In the genomic region with DNA sequence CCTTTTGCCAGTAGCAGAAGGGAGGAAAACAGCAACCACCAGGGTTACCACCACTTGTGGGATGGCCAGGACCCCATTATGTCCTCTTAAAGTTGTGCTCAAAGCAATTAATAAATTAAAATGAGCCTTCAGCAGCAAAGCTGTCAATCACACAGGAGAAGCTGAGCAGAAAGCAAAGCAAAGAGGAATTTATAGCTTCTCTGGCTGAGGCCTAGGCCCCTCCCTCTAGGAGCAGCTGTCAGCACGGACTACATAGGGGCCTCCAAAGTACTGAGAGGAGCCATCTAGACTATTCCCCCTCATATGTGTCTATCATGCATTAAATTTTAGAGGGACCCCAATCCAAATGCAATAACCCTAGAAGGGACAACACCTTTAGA, we compare ENCODE assay signal across 12 cellular contexts. TPM values are rescaled to one million over a fixed set of nuclear protein-coding genes. Genes with fewer than 3 reads are reported as not detected.
DNase-seq lines count a peak whose midpoint lies in the region; ATAC-seq and TF ChIP-seq lines count a peak whose summit lies in the region.
"Had no signal": no experiment of that assay in that cellular context is flagged by ENCODE, and none has a peak within 500 bp of the region (broad histone marks: within the 10 kb centered on the region; RNA-seq: fewer than 3 reads in every experiment).

No MANE protein-coding gene starts in this region.

- no peak overlapping the region for H3K9ac ChIP-seq in MM.1S (ENCODE audit: low read length)
- no peak overlapping the region for H3K9ac ChIP-seq in trophoblast cell (ENCODE audit: low read length)

- H3K36me3 ChIP-seq in MM.1S (replicated peaks; ENCODE audit: insufficient read depth, low read length) (peaks cover 19% of the 10 kb centered on the region; the same call in 1 of the 2 replicates), neutrophil (peaks cover 81% of the 10 kb centered on the region), trophoblast cell (ENCODE audit: control insufficient read depth in 1 of 2, insufficient read depth in 2 of 2, low read length in 2 of 2) (peaks cover 46 to 66% of the 10 kb centered on the region in 2 experiments)

- no peak overlapping the region for H4K8ac ChIP-seq in trophoblast cell (ENCODE audit: low read depth, low read length)

- H3K18ac ChIP-seq in trophoblast cell (ENCODE audit: low read length), result no peak overlapping the region

- H4K91ac ChIP-seq in trophoblast cell (ENCODE audit: low read depth, low read length), result no peak overlapping the region

- peaks cover 55% of the 10 kb centered on the region for H3K4me1 Mint-ChIP-seq in activated CD4-positive, alpha-beta T cell treated with anti-CD3 and anti-CD28 coated beads for 36 hours

- H3K27me3 ChIP-seq in MM.1S (replicated peaks; ENCODE audit: insufficient read depth, low read length), result no peaks in the 10 kb centered on the region
- no peaks in the 10 kb centered on the region for H3K27me3 ChIP-seq in neutrophil
- no peaks in the 10 kb centered on the region for H3K27me3 ChIP-seq in trophoblast cell (ENCODE audit: insufficient read depth, low read length)
- H3K27me3 ChIP-seq: thyroid gland had no signal

- no peak overlapping the region for H3K14ac ChIP-seq in trophoblast cell (ENCODE audit: low read length)

- no CpG with 5 or more reads among the region's 1 CpG for WGBS in trophoblast cell (ENCODE audit: extremely low coverage, insufficient coverage, insufficient read length)

- POLR2A ChIA-PET in activated CD4-positive, alpha-beta T cell treated with anti-CD3 and anti-CD28 coated beads for 36 hours (lab: Charles Lee), result interaction anchor here (1.9 kb wide), 1 partner anchor 104 kb away, joined by 6 read pairs; no protein-coding TSS in a partner anchor

- no peak for DNase-seq in activated CD4-positive, alpha-beta T cell treated with anti-CD3 and anti-CD28 coated beads for 36 hours
- DNase-seq in activated CD4-positive, alpha-beta T cell treated with anti-CD3 and anti-CD28 coated beads, Interleukin-2, amount 50 U/mL, for 48 hours, result no peak
- DNase-seq in MM.1S (no peak), GM10266 (ENCODE audit: extremely low spot score) (no peak), trophoblast cell (no peak)
- DNase-seq in activated naive CD4-positive, alpha-beta T cell treated with anti-CD3 and anti-CD28 coated beads, Interleukin-2, amount 50 U/mL, for 72 hours (ENCODE audit: low spot score in 2 of 2), result no peak
- DNase-seq: caudate nucleus, GDM1, NCI-H2029 treated with DMSO at 0.1 percent for 48 hours, thyroid gland had no signal

- H3K4me3 Mint-ChIP-seq in activated CD4-positive, alpha-beta T cell treated with anti-CD3 and anti-CD28 coated beads for 36 hours, result no peak overlapping the region

- H4K12ac ChIP-seq in trophoblast cell (ENCODE audit: low read depth, low read length), result no peak overlapping the region

- no peaks in the 10 kb centered on the region for H3K9me3 Mint-ChIP-seq in activated CD4-positive, alpha-beta T cell treated with anti-CD3 and anti-CD28 coated beads for 36 hours (ENCODE audit: low read depth)
- no peaks in the 10 kb centered on the region for H3K9me3 Mint-ChIP-seq in activated naive CD4-positive, alpha-beta T cell treated with anti-CD3 and anti-CD28 coated beads, Interleukin-2, amount 50 U/mL, for 72 hours

- no peak overlapping the region for H2BK120ac ChIP-seq in trophoblast cell (ENCODE audit: insufficient read depth, low read length, poor library complexity)

- H3F3A ChIP-seq in MM.1S (ENCODE audit: insufficient read depth, low read length), result peaks cover 24% of the 10 kb centered on the region

- intact Hi-C loops in activated CD4-positive, alpha-beta T cell treated with anti-CD3 and anti-CD28 coated beads for 36 hours (cut with DNase I, micrococcal nuclease), result loop anchor here (5.0 kb wide), 2 partner anchors 88 to 153 kb away; a partner anchor contains a TSS

- no peak overlapping the region for H2AFZ ChIP-seq in MM.1S (ENCODE audit: low read length)
- H2AFZ ChIP-seq in trophoblast cell (ENCODE audit: insufficient read depth, low read length, poor library complexity), result no peak overlapping the region

- no peak overlapping the region for H2BK5ac ChIP-seq in trophoblast cell (ENCODE audit: low read depth, low read length, poor library complexity)

- H3K23ac ChIP-seq in trophoblast cell (ENCODE audit: low read length), result no peak overlapping the region

- H3K36me3 Mint-ChIP-seq in activated CD4-positive, alpha-beta T cell treated with anti-CD3 and anti-CD28 coated beads for 36 hours (ENCODE audit: low read depth), result peaks cover 75% of the 10 kb centered on the region
- H3K36me3 Mint-ChIP-seq in activated naive CD4-positive, alpha-beta T cell treated with anti-CD3 and anti-CD28 coated beads, Interleukin-2, amount 50 U/mL, for 72 hours, result peaks cover 50 to 66% of the 10 kb centered on the region in 2 donors

- H3K79me1 ChIP-seq in trophoblast cell (ENCODE audit: low read length), result peaks cover 2% of the 10 kb centered on the region

- H3K9me3 ChIP-seq in MM.1S (replicated peaks; ENCODE audit: insufficient read depth, low read length), result no peaks in the 10 kb centered on the region
- H3K9me3 ChIP-seq in neutrophil, result no peaks in the 10 kb centered on the region
- no peaks in the 10 kb centered on the region for H3K9me3 ChIP-seq in trophoblast cell (ENCODE audit: insufficient read depth, low read depth, low read length)
- H3K9me3 ChIP-seq: thyroid gland had no signal

- H3K4me2 ChIP-seq in MM.1S (ENCODE audit: low read depth, low read length) (0 out of 2 replicates have a peak overlapping the region, but pooled peaks have one; percentile 36), trophoblast cell (ENCODE audit: low read length) (no peak overlapping the region)

- H3K27me3 Mint-ChIP-seq in activated CD4-positive, alpha-beta T cell treated with anti-CD3 and anti-CD28 coated beads for 36 hours, result no peaks in the 10 kb centered on the region

- H3K4me1 ChIP-seq in MM.1S (ENCODE audit: low read length), result peaks cover 27% of the 10 kb centered on the region
- peaks cover 55 to 58% of the 10 kb centered on the region in 2 experiments for H3K4me1 ChIP-seq in neutrophil (ENCODE audit: control insufficient read depth in 1 of 2, insufficient read depth in 1 of 2, low read depth in 1 of 2, low read length in 1 of 2)
- H3K4me1 ChIP-seq in trophoblast cell (ENCODE audit: control insufficient read depth in 1 of 2, insufficient read depth in 2 of 2, low read length in 2 of 2), result peaks cover 19 to 30% of the 10 kb centered on the region in 2 experiments

- H3K4me3 ChIP-seq in MM.1S (ENCODE audit: low read length) (no peak overlapping the region), neutrophil (ENCODE audit: low read depth in 1 of 2, low read length in 1 of 2) (peak overlapping the region in 1 of 2 experiments; percentile 97), trophoblast cell (ENCODE audit: low read depth, low read length) (no peak overlapping the region)
- H3K4me3 ChIP-seq: thyroid gland had no signal

- H3K27ac Mint-ChIP-seq in activated CD4-positive, alpha-beta T cell treated with anti-CD3 and anti-CD28 coated beads for 36 hours, result peak overlapping the region; percentile 55
- H3K27ac Mint-ChIP-seq in activated naive CD4-positive, alpha-beta T cell treated with anti-CD3 and anti-CD28 coated beads, Interleukin-2, amount 50 U/mL, for 72 hours, result peak overlapping the region; percentile 69 to 79

- H3K27ac ChIP-seq in MM.1S (ENCODE audit: low read length) (no peak overlapping the region), neutrophil (peak overlapping the region; percentile 95), trophoblast cell (ENCODE audit: low read depth, low read length) (no peak overlapping the region)
- H3K27ac ChIP-seq: thyroid gland had no signal

- TF ChIP-seq CTCF in MM.1S (IDR thresholded peaks at IDR 0.05; ENCODE audit: low read length), result no peak
- TF ChIP-seq CTCF in neutrophil (IDR thresholded peaks at IDR 0.05), result no peak
- TF ChIP-seq CTCF in GM10266 (IDR thresholded peaks at IDR 0.05; ENCODE audit: control insufficient read depth, insufficient read depth, low read depth, missing control alignments), result no peak

- CTCF ChIA-PET in activated CD4-positive, alpha-beta T cell treated with anti-CD3 and anti-CD28 coated beads for 36 hours (lab: Charles Lee), result interaction anchor here (0.6 to 14.0 kb wide), 12 partner anchors 13 to 201 kb away, joined by 3 to 355 read pairs (median 4); a partner anchor contains a TSS

- H3K79me2 ChIP-seq in MM.1S (ENCODE audit: low read length), result peaks cover 50% of the 10 kb centered on the region
- H3K79me2 ChIP-seq in trophoblast cell (ENCODE audit: control insufficient read depth, insufficient read depth, low read length, poor library complexity), result peaks cover 4% of the 10 kb centered on the region

- no peak for ATAC-seq in activated CD4-positive, alpha-beta T cell treated with anti-CD3 and anti-CD28 coated beads for 36 hours
- ATAC-seq in activated naive CD4-positive, alpha-beta T cell treated with anti-CD3 and anti-CD28 coated beads, Interleukin-2, amount 50 U/mL, for 72 hours, result no peak
- no peak for ATAC-seq in HG03565 (IDR thresholded peaks at IDR 0.05; ENCODE audit: unreplicated experiment)

- H3K4ac ChIP-seq in trophoblast cell (ENCODE audit: low read depth, low read length), result no peak overlapping the region

- H4K20me1 ChIP-seq in MM.1S (ENCODE audit: insufficient read depth, low read length), result no peaks in the 10 kb centered on the region

- H2AK5ac ChIP-seq in trophoblast cell (ENCODE audit: low read length), result no peak overlapping the region

- H2BK12ac ChIP-seq in trophoblast cell (ENCODE audit: low read length), result no peak overlapping the region

- no peaks in the 10 kb centered on the region for H3K9me2 ChIP-seq in MM.1S (replicated peaks; ENCODE audit: insufficient read depth, low read length)

RNA-seq across cellular contexts. Expression of a gene that starts 6.4 kb away (rescaled TPM):
- total RNA-seq in activated CD4-positive, alpha-beta T cell treated with anti-CD3 and anti-CD28 coated beads for 36 hours, result 100 to 1,000 TPM; 625 to 806 TPM
- total RNA-seq in activated naive CD4-positive, alpha-beta T cell treated with anti-CD3 and anti-CD28 coated beads, Interleukin-2, amount 50 U/mL, for 72 hours, result 100 to 1,000 TPM; 610 to 723 TPM
- polyA plus RNA-seq in trophoblast cell (2013), result 46.7 and 49.4 TPM in 2 replicates

RNA-seq across cellular contexts. Expression of a gene that starts 13.9 kb away (rescaled TPM):
- 10 to 100 TPM; 51.6 to 56.0 TPM for total RNA-seq in activated CD4-positive, alpha-beta T cell treated with anti-CD3 and anti-CD28 coated beads for 36 hours
- total RNA-seq in activated naive CD4-positive, alpha-beta T cell treated with anti-CD3 and anti-CD28 coated beads, Interleukin-2, amount 50 U/mL, for 72 hours, result 10 to 100 TPM; 38.1 to 47.6 TPM
- polyA plus RNA-seq in trophoblast cell (2013), result 23.5 and 24.5 TPM in 2 replicates

RNA-seq across cellular contexts. Expression of a gene that starts 14.2 kb away (rescaled TPM):
- 10 to 100 TPM; 19.4 to 21.6 TPM for total RNA-seq in activated CD4-positive, alpha-beta T cell treated with anti-CD3 and anti-CD28 coated beads for 36 hours
- 10 to 100 TPM; 18.5 to 24.2 TPM for total RNA-seq in activated naive CD4-positive, alpha-beta T cell treated with anti-CD3 and anti-CD28 coated beads, Interleukin-2, amount 50 U/mL, for 72 hours
- 17.8 and 19.4 TPM in 2 replicates for polyA plus RNA-seq in trophoblast cell (2013)

RNA-seq across cellular contexts. Expression of a gene that starts 40.0 kb away (rescaled TPM):
- total RNA-seq in activated CD4-positive, alpha-beta T cell treated with anti-CD3 and anti-CD28 coated beads for 36 hours, result 1 to 10 TPM; 5.6 to 7.3 TPM
- total RNA-seq in activated naive CD4-positive, alpha-beta T cell treated with anti-CD3 and anti-CD28 coated beads, Interleukin-2, amount 50 U/mL, for 72 hours, result 10 to 100 TPM in 1 of 2 donors, 1 to 10 TPM in 1; 8.3 to 16.7 TPM
- polyA plus RNA-seq in trophoblast cell (2013), result 3.4 TPM in 2 replicates
